Comparison of ENCODE assay signal across 1 cellular context in the genomic region with DNA sequence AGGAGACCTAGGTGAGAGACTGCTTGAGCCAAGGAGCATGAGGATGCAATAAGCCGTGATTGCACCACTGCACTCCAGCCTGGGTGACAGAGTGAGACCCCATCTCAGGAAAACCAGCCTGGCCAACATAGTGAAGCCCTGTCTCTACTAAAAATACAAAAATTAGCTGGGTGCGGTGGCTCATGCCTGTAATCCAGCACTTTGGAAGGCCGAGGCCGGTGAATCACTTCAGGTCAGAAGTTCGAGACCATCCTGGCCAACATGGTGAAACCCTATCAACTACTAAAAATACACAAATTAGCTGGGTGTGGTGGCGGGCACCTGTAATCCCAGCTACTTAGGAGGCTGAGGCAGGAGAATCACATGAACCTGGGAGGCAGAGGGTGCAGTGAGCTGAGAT. TPM values are rescaled to one million over a fixed set of nuclear protein-coding genes. Genes with fewer than 3 reads are reported as not detected.
"Had no signal": no experiment of that assay in that cellular context is flagged by ENCODE, and none has a peak within 500 bp of the region (broad histone marks: within the 10 kb centered on the region; RNA-seq: fewer than 3 reads in every experiment).

No MANE protein-coding gene starts in this region.

RNA-seq across cellular contexts. Expression of gene KLF9, which starts 13.2 kb away (rescaled TPM):
- polyA plus RNA-seq: cardiac muscle cell had no signal
